ENCODE assay signal across 14 cellular contexts in the genomic region with DNA sequence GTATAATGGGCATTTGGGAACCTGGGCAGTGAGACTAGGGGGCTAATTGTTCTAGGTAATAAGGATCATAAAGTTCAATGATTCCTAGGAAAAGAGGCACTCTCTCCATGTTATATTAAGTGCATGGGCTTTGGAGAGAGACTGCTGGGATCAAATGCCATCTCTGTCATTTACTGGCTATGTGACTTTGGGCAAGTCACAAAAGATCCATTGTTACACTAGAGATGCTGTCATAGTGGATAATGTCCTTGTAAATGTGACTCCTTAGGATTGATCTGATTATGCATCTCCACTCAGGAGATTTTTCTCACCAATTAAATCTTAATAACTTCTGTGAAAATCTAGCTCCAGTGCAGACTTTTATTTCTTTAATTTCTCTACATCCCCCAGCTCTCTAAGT.
DNase-seq lines count a peak whose midpoint lies in the region; ATAC-seq and TF ChIP-seq lines count a peak whose summit lies in the region.
"Had no signal": no experiment of that assay in that cellular context is flagged by ENCODE, and none has a peak within 500 bp of the region (broad histone marks: within the 10 kb centered on the region; RNA-seq: fewer than 3 reads in every experiment).

No MANE protein-coding gene starts in this region.

- TF ChIP-seq CTCF in GM10248 (IDR thresholded peaks at IDR 0.05; ENCODE audit: control extremely low read depth, extremely low read depth, low read depth, missing control alignments) = no peak

- POLR2A ChIA-PET in GM10248 (lab: Yijun Ruan, JAX) = no interaction called here

- CTCF ChIA-PET in GM10248 (lab: Yijun Ruan, JAX) = interaction anchor here (0.9 kb wide), 1 partner anchor 28 kb away, joined by 3 read pairs; no protein-coding TSS in a partner anchor

- DNase-seq in Ammon's horn (ENCODE audit: low spot score) (peak; percentile 71), NCI-H69 (lab: John Stamatoyannopoulos, UW) (peak; percentile 40), medulla oblongata (ENCODE audit: extremely low spot score) (peak; percentile 68), putamen (ENCODE audit: low spot score) (peak; percentile 76), NOMO-1 treated with dmso at 0.1 percent for 144 hours (lab: John Stamatoyannopoulos, UW; ENCODE audit: unreplicated experiment) (no peak), GM10248 (ENCODE audit: extremely low spot score) (no peak), kidney tubule cell (ENCODE audit: low spot score) (no peak)
- DNase-seq: KG1; NCI-H1105; NCI-H1694; NCI-H2081 treated with DMSO at 0.1 percent for 48 hours; NCI-H774; NK-92 treated with Interleukin-12 subunit alpha and Interleukin-12 subunit beta, amount 100 ng/mL, for 24 hours had no signal

- ATAC-seq in GM19351 (IDR thresholded peaks at IDR 0.05; ENCODE audit: unreplicated experiment) = no peak

Comparison
In these comparisons a context has a peak if more than half of its experiments do, and no peak if none do; other contexts are left out.
1. DNase-seq: peak in Ammon's horn (single experiment), NCI-H69 (single experiment), medulla oblongata (single experiment) and putamen (single experiment); none in NOMO-1 treated with dmso at 0.1 percent for 144 hours (single experiment), GM10248 (single experiment) and kidney tubule cell (single experiment).